In the genomic region with DNA sequence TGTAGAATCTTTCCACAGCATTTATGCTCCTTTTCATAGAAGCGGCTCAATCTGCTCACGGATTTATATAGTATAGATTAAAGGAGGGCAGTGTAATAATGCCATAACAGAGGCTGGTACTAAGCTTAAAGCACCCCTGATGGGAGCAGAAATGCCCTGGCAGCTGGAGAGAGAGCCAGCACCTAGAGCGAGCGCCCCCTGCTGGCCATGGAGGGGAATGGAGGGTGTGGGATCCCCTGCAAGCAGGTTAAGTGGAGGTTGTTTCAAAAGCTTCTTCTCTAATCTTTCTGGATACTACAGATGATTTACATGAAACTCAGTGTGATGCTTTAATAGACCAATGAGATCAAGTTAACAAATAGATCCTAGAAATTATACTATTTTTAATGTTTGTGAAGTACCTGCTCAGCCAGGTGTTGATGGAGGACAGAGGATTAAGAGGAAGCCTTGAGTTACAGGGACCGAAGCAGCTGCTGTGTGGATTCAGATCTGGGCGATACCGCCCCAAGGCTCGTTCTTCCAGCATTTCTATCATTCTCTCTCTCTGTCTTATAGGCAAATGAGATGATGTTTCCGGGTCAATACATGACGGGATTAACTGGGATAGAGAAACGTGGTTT, we compare ENCODE assay signal across 7 cellular contexts.
DNase-seq lines count a peak whose midpoint lies in the region; ATAC-seq and TF ChIP-seq lines count a peak whose summit lies in the region.

No MANE protein-coding gene starts in this region.

- no peaks in the 10 kb centered on the region for H3K36me3 ChIP-seq in mesenchymal stem cell (ENCODE audit: control insufficient read depth in 1 of 2, insufficient read depth in 2 of 2, low read depth in 1 of 2, low read length in 2 of 2)

- H3K27ac ChIP-seq in mesenchymal stem cell (ENCODE audit: low read length, poor library complexity, severe bottlenecking): no peak overlapping the region

- no peaks in the 10 kb centered on the region for H3K4me1 ChIP-seq in mesenchymal stem cell (ENCODE audit: control insufficient read depth, insufficient read depth, low read depth, low read length)

- H3K9me3 ChIP-seq in mesenchymal stem cell (ENCODE audit: control insufficient read depth, low read length): no peaks in the 10 kb centered on the region

- H4K8ac ChIP-seq in mesenchymal stem cell (ENCODE audit: low read length): no peak overlapping the region

- no peaks in the 10 kb centered on the region for H3K27me3 ChIP-seq in mesenchymal stem cell (ENCODE audit: control insufficient read depth in 1 of 2, insufficient read depth in 1 of 2, low read length in 2 of 2)

- H2AFZ ChIP-seq in mesenchymal stem cell (ENCODE audit: low read depth, low read length): no peak overlapping the region

- H3K23ac ChIP-seq in mesenchymal stem cell (ENCODE audit: low read length in 2 of 2): no peak overlapping the region

- no peak overlapping the region for H3K14ac ChIP-seq in mesenchymal stem cell (ENCODE audit: low read length in 2 of 2)

- no peak overlapping the region for H3K4ac ChIP-seq in mesenchymal stem cell (ENCODE audit: low read depth in 1 of 2, low read length in 2 of 2)

- H2BK120ac ChIP-seq in mesenchymal stem cell (ENCODE audit: low read depth, low read length): no peak overlapping the region

- H3K18ac ChIP-seq in mesenchymal stem cell (ENCODE audit: low read depth in 1 of 2, low read length in 2 of 2): no peak overlapping the region

- DNase-seq in GM13976 (ENCODE audit: low spot score) (peak; percentile 44), T follicular helper cell (ENCODE audit: low read depth) (peak; percentile 17), astrocyte of the hippocampus (ENCODE audit: low read depth, low spot score) (peak; percentile 46), iris pigment epithelial cell (ENCODE audit: low read depth) (peak; percentile 3), mesenchymal stem cell (no peak)
- peak in 2 of 3 donors; percentile 24 to 46 for DNase-seq in stimulated activated CD4-positive, alpha-beta T cell treated with anti-CD3 and anti-CD28 coated beads, TNF-alpha, amount 100 ng/mL, for 48 hours (ENCODE audit: low read depth in 3 of 3)

- H3K4me2 ChIP-seq in mesenchymal stem cell (ENCODE audit: low read length, poor library complexity, severe bottlenecking): no peak overlapping the region

- no peak overlapping the region for H2BK5ac ChIP-seq in mesenchymal stem cell (ENCODE audit: low read depth, low read length, poor library complexity, severe bottlenecking)

- no peak overlapping the region for H4K91ac ChIP-seq in mesenchymal stem cell (ENCODE audit: low read length)

- H2BK12ac ChIP-seq in mesenchymal stem cell (ENCODE audit: low read length in 2 of 2): no peak overlapping the region

- no peaks in the 10 kb centered on the region for H3K79me1 ChIP-seq in mesenchymal stem cell (replicated peaks; ENCODE audit: low read length, poor library complexity, severe bottlenecking)

- peak; percentile 79 for ATAC-seq in HG03354 (IDR thresholded peaks at IDR 0.05; ENCODE audit: poor library complexity, severe bottlenecking, unreplicated experiment)

- H3K9ac ChIP-seq in mesenchymal stem cell (ENCODE audit: low read length): no peak overlapping the region

- no peak overlapping the region for H3K4me3 ChIP-seq in mesenchymal stem cell (ENCODE audit: insufficient read depth in 1 of 2, low read depth in 1 of 2, low read length in 2 of 2)

- H2BK15ac ChIP-seq in mesenchymal stem cell (ENCODE audit: low read depth, poor library complexity, severe bottlenecking): no peak overlapping the region

- H2AK5ac ChIP-seq in mesenchymal stem cell (ENCODE audit: low read length, severe bottlenecking): no peak overlapping the region

- TF ChIP-seq CTCF in GM13976 (IDR thresholded peaks at IDR 0.05; ENCODE audit: borderline replicate concordance, control extremely low read depth, extremely low read depth, insufficient read depth, missing control alignments): peak; percentile 78

- WGBS in mesenchymal stem cell: 37% methylated on average over 8 of the region's 11 CpGs

- in situ Hi-C loops in GM13976 (cut with MboI; ENCODE audit: low sequenced_read_pairs, unreplicated experiment): no loop called here
